8 cellular contexts compared by ENCODE assay signal in genomic region chr14:70188608-70189540, GRCh38. TPM values are rescaled to one million over a fixed set of nuclear protein-coding genes. Genes with fewer than 3 reads are reported as not detected.
DNase-seq lines count a peak whose midpoint lies in the region; ATAC-seq lines count a peak whose summit lies in the region.

SLC8A3 (minus strand) TSS chr14:70188951; CDS start chr14:70168422, 20,529 bp downstream.

- no peaks in the 10 kb centered on the region for H3K36me3 Mint-ChIP-seq in activated CD8-positive, alpha-beta memory T cell treated with anti-CD3 and anti-CD28 coated beads, Interleukin-2, amount 10 ng/mL, durations not matched to agents 7 days and 5 days
- H3K36me3 Mint-ChIP-seq in naive thymus-derived CD4-positive, alpha-beta T cell, result peaks cover 0 to 4% (median 0%) of the 10 kb centered on the region in 5 donors

- no peaks in the 10 kb centered on the region for H3K9me3 ChIP-seq in naive thymus-derived CD4-positive, alpha-beta T cell (ENCODE audit: control insufficient read depth in 2 of 3, low read length in 3 of 3)

- CTCF ChIA-PET in activated CD8-positive, alpha-beta memory T cell treated with anti-CD3 and anti-CD28 coated beads, Interleukin-2, amount 10 ng/mL, durations not matched to agents 7 days and 5 days (lab: Charles Lee), result interaction anchor here (0.5 kb wide), 1 partner anchor 218 kb away, joined by 3 read pairs; no protein-coding TSS in a partner anchor
- CTCF ChIA-PET in naive thymus-derived CD4-positive, alpha-beta T cell (lab: Charles Lee), result no interaction called here

- H3K4me1 Mint-ChIP-seq in activated CD8-positive, alpha-beta memory T cell treated with anti-CD3 and anti-CD28 coated beads, Interleukin-2, amount 10 ng/mL, durations not matched to agents 7 days and 5 days, result peaks cover 17% of the 10 kb centered on the region
- H3K4me1 Mint-ChIP-seq in naive thymus-derived CD4-positive, alpha-beta T cell, result peaks cover 15 to 30% (median 22%) of the 10 kb centered on the region in 7 donors

- peak within 1 kb of the TSS; percentile 67 for H3K4me3 Mint-ChIP-seq in activated CD8-positive, alpha-beta memory T cell treated with anti-CD3 and anti-CD28 coated beads, Interleukin-2, amount 10 ng/mL, durations not matched to agents 7 days and 5 days
- peak within 1 kb of the TSS; percentile 57 to 92 (median 84) for H3K4me3 Mint-ChIP-seq in naive thymus-derived CD4-positive, alpha-beta T cell

- intact Hi-C loops in naive thymus-derived CD4-positive, alpha-beta T cell (cut with micrococcal nuclease), result no loop called here

- peaks cover 3 to 12% of the 10 kb centered on the region in 2 donors for H3K4me1 ChIP-seq in naive thymus-derived CD4-positive, alpha-beta T cell (ENCODE audit: control insufficient read depth in 2 of 2, insufficient read depth in 2 of 2, low read length in 2 of 2)

- POLR2A ChIA-PET in naive thymus-derived CD4-positive, alpha-beta T cell (lab: Charles Lee), result no interaction called here

- DNase-seq in AG20443 (ENCODE audit: low spot score), result peak; percentile 52
- peak; percentile 78 for DNase-seq in NCI-H1092 treated with DMSO at 0.1 percent for 48 hours (lab: John Stamatoyannopoulos, UW)
- no peak for DNase-seq in activated CD8-positive, alpha-beta memory T cell treated with anti-CD3 and anti-CD28 coated beads, Interleukin-2, amount 10 ng/mL, durations not matched to agents 7 days and 5 days
- DNase-seq in fibroblast of peridontal ligament (ENCODE audit: extremely low read depth), result peak; percentile 31
- DNase-seq in naive thymus-derived CD4-positive, alpha-beta T cell, result peak in 1 of 9 donors; percentile 49

- no peak within 1 kb of the TSS for H3K27ac ChIP-seq in naive thymus-derived CD4-positive, alpha-beta T cell (ENCODE audit: low read depth, low read length)

- H3K4me3 ChIP-seq in naive thymus-derived CD4-positive, alpha-beta T cell (ENCODE audit: low read length), result peak within 1 kb of the TSS; percentile 41

- peaks cover 4 to 9% of the 10 kb centered on the region in 2 donors for H3K27me3 ChIP-seq in naive thymus-derived CD4-positive, alpha-beta T cell (ENCODE audit: control insufficient read depth in 2 of 2, insufficient read depth in 2 of 2, low read length in 2 of 2)

- no peaks in the 10 kb centered on the region for H3K9me3 Mint-ChIP-seq in activated CD8-positive, alpha-beta memory T cell treated with anti-CD3 and anti-CD28 coated beads, Interleukin-2, amount 10 ng/mL, durations not matched to agents 7 days and 5 days (ENCODE audit: low read depth)
- H3K9me3 Mint-ChIP-seq in naive thymus-derived CD4-positive, alpha-beta T cell, result peaks cover 0 to 3% (median 0%) of the 10 kb centered on the region in 11 donors

- peak; percentile 37 for ATAC-seq in GM18861 (IDR thresholded peaks at IDR 0.05; ENCODE audit: unreplicated experiment)
- peak; percentile 40 for ATAC-seq in activated CD8-positive, alpha-beta memory T cell treated with anti-CD3 and anti-CD28 coated beads, Interleukin-2, amount 10 ng/mL, durations not matched to agents 7 days and 5 days
- ATAC-seq in naive thymus-derived CD4-positive, alpha-beta T cell, result peak; percentile 42
- no peak for ATAC-seq in GM18867 (IDR thresholded peaks at IDR 0.05; ENCODE audit: unreplicated experiment)
- no peak for ATAC-seq in GM21360 (IDR thresholded peaks at IDR 0.05; ENCODE audit: unreplicated experiment)

- H3K27me3 Mint-ChIP-seq in activated CD8-positive, alpha-beta memory T cell treated with anti-CD3 and anti-CD28 coated beads, Interleukin-2, amount 10 ng/mL, durations not matched to agents 7 days and 5 days, result peaks cover 77% of the 10 kb centered on the region
- peaks cover 60 to 75% (median 66%) of the 10 kb centered on the region in 5 donors for H3K27me3 Mint-ChIP-seq in naive thymus-derived CD4-positive, alpha-beta T cell

- H3K27ac Mint-ChIP-seq in activated CD8-positive, alpha-beta memory T cell treated with anti-CD3 and anti-CD28 coated beads, Interleukin-2, amount 10 ng/mL, durations not matched to agents 7 days and 5 days, result no peak within 1 kb of the TSS
- no peak within 1 kb of the TSS for H3K27ac Mint-ChIP-seq in naive thymus-derived CD4-positive, alpha-beta T cell

- no peaks in the 10 kb centered on the region for H3K36me3 ChIP-seq in naive thymus-derived CD4-positive, alpha-beta T cell (ENCODE audit: control insufficient read depth in 2 of 3, insufficient read depth in 3 of 3, low read length in 3 of 3)

RNA-seq across cellular contexts. Expression of gene SLC8A3, which starts in this region (rescaled TPM):
- total RNA-seq in activated CD8-positive, alpha-beta memory T cell treated with anti-CD3 and anti-CD28 coated beads, Interleukin-2, amount 10 ng/mL, durations not matched to agents 7 days and 5 days, result not detected
- total RNA-seq in naive thymus-derived CD4-positive, alpha-beta T cell, result under 1 TPM in 3 of 5 experiments, not detected in 2; 0.13 to 0.47 (median 0.31) TPM
- not detected for polyA plus RNA-seq in naive thymus-derived CD4-positive, alpha-beta T cell

Comparison
In these comparisons a context has a peak if more than half of its experiments do, and no peak if none do; other contexts are left out.
1. Peak in ATAC-seq in activated CD8-positive, alpha-beta memory T cell treated with anti-CD3 and anti-CD28 coated beads, Interleukin-2, amount 10 ng/mL, durations not matched to agents 7 days and 5 days; RNA of the gene not detected or under 1 TPM.
2. Peak in ATAC-seq and H3K4me3 ChIP-seq in naive thymus-derived CD4-positive, alpha-beta T cell; RNA of the gene not detected or under 1 TPM.